In genomic region chr12:55973598-55974307, GRCh38 we compare ENCODE assay signal across 8 cellular contexts. TPM values are rescaled to one million over a fixed set of nuclear protein-coding genes. Genes with fewer than 3 reads are reported as not detected.
DNase-seq lines count a peak whose midpoint lies in the region; ATAC-seq, FAIRE-seq and TF ChIP-seq lines count a peak whose summit lies in the region.

Gene RAB5B, plus strand, starts transcription at chr12:55974078. Its CDS starts 12,883 bp downstream, at chr12:55986961.

- H3K27ac ChIP-seq in pancreas (peak within 1 kb of the TSS; percentile 84 to 98 (median 96)), tibial artery (peak within 1 kb of the TSS; percentile 97 to 100)

- peak; percentile 99 for FAIRE-seq in GM12891 (lab: Jason Lieb, UNC)
- FAIRE-seq in pancreas (lab: Jason Lieb, UNC) = peak; percentile 99

- peak in 3 of 4 donors; percentile 19 to 54 (median 32) for TF ChIP-seq CTCF in pancreas (IDR thresholded peaks at IDR 0.05)
- peak; percentile 21 to 37 for TF ChIP-seq CTCF in tibial artery (IDR thresholded peaks at IDR 0.05)

- peak within 1 kb of the TSS; percentile 100 for H3K9ac ChIP-seq in adipocyte (ENCODE audit: low read length)

- H3K9me3 ChIP-seq in adipocyte (ENCODE audit: control insufficient read depth, low read length) (no peaks in the 10 kb centered on the region), pancreas (no peaks in the 10 kb centered on the region), tibial artery (no peaks in the 10 kb centered on the region)

- H3K4me1 ChIP-seq in adipocyte (ENCODE audit: control insufficient read depth, insufficient read depth, low read length) (peaks cover 29% of the 10 kb centered on the region), pancreas (peaks cover 0 to 15% (median 0%) of the 10 kb centered on the region in 3 donors), tibial artery (peaks cover 0 to 51% (median 35%) of the 10 kb centered on the region in 4 donors)

- ATAC-seq in HG02798 (IDR thresholded peaks at IDR 0.05; ENCODE audit: poor library complexity, unreplicated experiment) (peak; percentile 94), Right ventricle myocardium superior (ENCODE audit: poor library complexity) (peak; percentile 93), pancreas (peak; percentile 89 to 96 (median 92))

- DNase-seq in GM12891 (ENCODE audit: insufficient read length, low spot score) (peak; percentile 92), NCI-H1417 treated with DMSO at 0.1 percent for 48 hours (lab: John Stamatoyannopoulos, UW) (peak; percentile 100), SW 1271 (lab: John Stamatoyannopoulos, UW) (peak; percentile 100), adipocyte (ENCODE audit: low read depth) (peak; percentile 100), Right ventricle myocardium superior (peak; percentile 100), pancreas (peak; percentile 91 to 100 (median 100)), tibial artery (peak; percentile 100)

- H3K4me3 ChIP-seq in adipocyte (ENCODE audit: low read length) (peak within 1 kb of the TSS; percentile 97), pancreas (peak within 1 kb of the TSS; percentile 58 to 99 (median 91)), tibial artery (peak within 1 kb of the TSS; percentile 82 to 100)

- peak; percentile 88 for TF ChIP-seq POLR2A in GM12891 (IDR thresholded peaks at IDR 0.05; ENCODE audit: low read depth, low read length)

- H3K36me3 ChIP-seq in adipocyte (ENCODE audit: control insufficient read depth, insufficient read depth, low read length, severe bottlenecking) (peaks cover 7% of the 10 kb centered on the region), pancreas (no peaks in the 10 kb centered on the region), tibial artery (peaks cover 0 to 23% (median 4%) of the 10 kb centered on the region in 3 donors)

- H3K27me3 ChIP-seq in adipocyte (replicated peaks; ENCODE audit: control insufficient read depth, insufficient read depth, low read length) (no peaks in the 10 kb centered on the region), pancreas (no peaks in the 10 kb centered on the region), tibial artery (no peaks in the 10 kb centered on the region)

- intact Hi-C loops in Right ventricle myocardium superior (cut with DNase I) (no loop called here), pancreas (cut with DNase I) (no loop called here), tibial artery (cut with DNase I; ENCODE audit: low total_unique reads) (no loop called here)

- 0 to 1% methylated on average over 36 to 39 of the region's 39 CpGs for WGBS in pancreas, 2 donors

TF ChIP-seq in GM12891, 5 proteins besides CTCF, POLR2A, EP300 and RAD21:
- TF ChIP-seq POLR2AphosphoS5 (IDR thresholded peaks at IDR 0.05; ENCODE audit: low read depth, low read length) (peak; percentile 90), TAF1 (IDR thresholded peaks at IDR 0.05; ENCODE audit: low read depth, low read length) (peak; percentile 84), SPI1 (IDR thresholded peaks at IDR 0.05; ENCODE audit: low read depth, low read length) (no peak), POU2F2 (IDR thresholded peaks at IDR 0.05; ENCODE audit: low read depth, low read length) (peak; percentile 43)

RNA-seq across cellular contexts. Expression of gene RAB5B, which starts in this region (rescaled TPM):
- polyA plus RNA-seq in GM12891 (2012; ENCODE audit: low read depth, missing spikeins) = 56.2 TPM
- 111 TPM for total RNA-seq in Right ventricle myocardium superior
- 10 to 100 TPM; 25.8 to 76.8 (median 37.6) TPM for total RNA-seq in pancreas
- polyA plus RNA-seq in pancreas = 10 to 100 TPM; 19.8 to 37.1 TPM

Comparison
In these comparisons a context has a peak if more than half of its experiments do, and no peak if none do; other contexts are left out.
1. Peak in every context shown above with its lines: DNase-seq, ATAC-seq, H3K4me3 ChIP-seq and H3K27ac ChIP-seq.